Comparison of ENCODE assay signal across 18 cellular contexts in the genomic region with DNA sequence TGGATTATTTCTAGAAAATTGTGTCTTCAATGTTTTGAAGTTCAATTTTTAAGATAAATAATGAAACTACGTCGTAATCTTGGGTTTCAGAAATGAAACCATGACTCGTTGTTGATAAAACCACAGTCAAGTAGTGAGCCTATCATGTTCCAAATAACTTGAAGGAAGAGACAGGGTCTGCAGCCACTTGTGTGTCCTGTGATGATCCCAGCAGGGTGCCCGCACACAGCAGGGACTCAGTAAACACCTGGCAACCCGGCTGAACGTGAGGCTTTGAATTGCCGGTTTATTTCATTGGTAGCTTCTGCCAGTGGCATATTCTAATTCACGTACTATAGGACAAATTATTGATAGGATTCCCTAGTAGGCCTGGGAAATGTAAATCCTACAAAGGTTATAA.
"Had no signal": no experiment of that assay in that cellular context is flagged by ENCODE, and none has a peak within 500 bp of the region (broad histone marks: within the 10 kb centered on the region; RNA-seq: fewer than 3 reads in every experiment).

No MANE protein-coding gene starts in this region.

- H3K4me1 Mint-ChIP-seq: stimulated activated naive B cell treated with anti-CD40 and anti-IgM and Interleukin-4, amounts not matched to agents 10 μg/mL and 1 μg/mL and 100 μg/mL, for 72 hours had no signal

- H3K4me3 ChIP-seq: left ventricle myocardium inferior, right atrium auricular region, tibial artery had no signal

- DNase-seq: activated CD4-positive, alpha-beta T cell treated with anti-CD3 and anti-CD28 coated beads, Interleukin-2, amount 50 U/mL, for 4 hours; activated CD4-positive, CD25-positive, alpha-beta regulatory T cell treated with anti-CD3 and anti-CD28 coated beads, Interleukin-2, amount 50 U/mL, for 72 hours; activated naive CD4-positive, alpha-beta T cell treated with Interleukin-2 at 50 U/mL for 16 hours; activated T-cell treated with anti-CD3 and anti-CD28 coated beads for 4 hours; anterior cingulate cortex; brain microvascular endothelial cell; cortex of kidney; effector CD4-positive, alpha-beta T cell; foreskin fibroblast; hippocampal formation; left ventricle myocardium inferior; mesenchymal stem cell; stimulated activated CD4-positive, alpha-beta T cell treated with anti-CD3 and anti-CD28 coated beads, Interleukin-15, amount 100 ng/mL, for 24 hours; stimulated activated CD4-positive, alpha-beta T cell treated with anti-CD3 and anti-CD28 coated beads, Interleukin-4, amount 100 ng/mL, for 1 hour; stimulated activated naive B cell treated with anti-CD40 and anti-IgM and Interleukin-4, amounts not matched to agents 10 μg/mL and 1 μg/mL and 100 μg/mL, for 72 hours; tibial artery had no signal

- H3K27me3 Mint-ChIP-seq: natural killer cell treated with Interleukin-12 subunit alpha and Interleukin-12 subunit beta and Interleukin-15 and Interleukin-18, amount 100 ng/mL, for 72 hours; stimulated activated naive B cell treated with anti-CD40 and anti-IgM and Interleukin-4, amounts not matched to agents 10 μg/mL and 1 μg/mL and 100 μg/mL, for 72 hours had no signal

- ATAC-seq: natural killer cell treated with Interleukin-12 subunit alpha and Interleukin-12 subunit beta and Interleukin-15 and Interleukin-18, amount 100 ng/mL, for 72 hours; stimulated activated naive B cell treated with anti-CD40 and anti-IgM and Interleukin-4, amounts not matched to agents 10 μg/mL and 1 μg/mL and 100 μg/mL, for 72 hours had no signal

- H3K36me3 Mint-ChIP-seq: natural killer cell treated with Interleukin-12 subunit alpha and Interleukin-12 subunit beta and Interleukin-15 and Interleukin-18, amount 100 ng/mL, for 72 hours; stimulated activated naive B cell treated with anti-CD40 and anti-IgM and Interleukin-4, amounts not matched to agents 10 μg/mL and 1 μg/mL and 100 μg/mL, for 72 hours had no signal

- H3K27me3 ChIP-seq: brain microvascular endothelial cell, right atrium auricular region, tibial artery had no signal

- H3K4me1 ChIP-seq: left ventricle myocardium inferior, right atrium auricular region, tibial artery had no signal

- H3K4me3 Mint-ChIP-seq: natural killer cell treated with Interleukin-12 subunit alpha and Interleukin-12 subunit beta and Interleukin-15 and Interleukin-18, amount 100 ng/mL, for 72 hours; stimulated activated naive B cell treated with anti-CD40 and anti-IgM and Interleukin-4, amounts not matched to agents 10 μg/mL and 1 μg/mL and 100 μg/mL, for 72 hours had no signal

- H3K36me3 ChIP-seq: brain microvascular endothelial cell, left ventricle myocardium inferior, right atrium auricular region, tibial artery had no signal

- H3K9me3 ChIP-seq: tibial artery had no signal

- H3K27ac ChIP-seq: brain microvascular endothelial cell, left ventricle myocardium inferior, right atrium auricular region, tibial artery had no signal

- H3K27ac Mint-ChIP-seq: natural killer cell treated with Interleukin-12 subunit alpha and Interleukin-12 subunit beta and Interleukin-15 and Interleukin-18, amount 100 ng/mL, for 72 hours; stimulated activated naive B cell treated with anti-CD40 and anti-IgM and Interleukin-4, amounts not matched to agents 10 μg/mL and 1 μg/mL and 100 μg/mL, for 72 hours had no signal
